8 cellular contexts compared by ENCODE assay signal in genomic region chr11:10301656-10302293, GRCh38. TPM values are rescaled to one million over a fixed set of nuclear protein-coding genes. Genes with fewer than 3 reads are reported as not detected.
DNase-seq lines count a peak whose midpoint lies in the region; ATAC-seq, FAIRE-seq and TF ChIP-seq lines count a peak whose summit lies in the region.

No MANE protein-coding gene starts in this region.

- peak overlapping the region; percentile 73 for H3K4me3 ChIP-seq in A673 (ENCODE audit: low read depth, low read length, poor library complexity, severe bottlenecking)
- peak overlapping the region; percentile 75 for H3K4me3 ChIP-seq in bronchial epithelial cell (ENCODE audit: low read depth, low read length)
- H3K4me3 ChIP-seq in mucosa of rectum (ENCODE audit: low read length in 2 of 2): peak overlapping the region; percentile 94 to 98

- TF ChIP-seq CTCF in A673 (conservative IDR thresholded peaks at IDR 0.05; ENCODE audit: low read depth, low read length): no peak
- no peak for TF ChIP-seq CTCF in bronchial epithelial cell (IDR thresholded peaks at IDR 0.05; ENCODE audit: insufficient read depth, low read length, severe bottlenecking)

- H3K9me3 ChIP-seq in A673 (ENCODE audit: low read depth, low read length, poor library complexity, severe bottlenecking) (no peaks in the 10 kb centered on the region), mucosa of rectum (ENCODE audit: control insufficient read depth in 2 of 2, low read length in 2 of 2) (no peaks in the 10 kb centered on the region)

- H3K27ac ChIP-seq in A673 (ENCODE audit: low read depth, low read length, poor library complexity, severe bottlenecking) (peak overlapping the region; percentile 63), mucosa of rectum (ENCODE audit: low read depth in 2 of 2, low read length in 2 of 2) (peak overlapping the region; percentile 96 to 98), substantia nigra (ENCODE audit: low read depth, low read length, poor library complexity, severe bottlenecking) (no peak overlapping the region)

- no peaks in the 10 kb centered on the region for H3K27me3 ChIP-seq in A673 (replicated peaks; ENCODE audit: insufficient read depth, low read depth, low read length, poor library complexity)
- no peaks in the 10 kb centered on the region for H3K27me3 ChIP-seq in bronchial epithelial cell (ENCODE audit: control insufficient read depth, insufficient read depth, low read length)
- H3K27me3 ChIP-seq in mucosa of rectum (ENCODE audit: control insufficient read depth in 2 of 2, insufficient read depth in 2 of 2, low read length in 2 of 2): no peaks in the 10 kb centered on the region

- no TSS peak for BruUV-seq in A673 (replicated peaks; lab: Mats Ljungman, UMichigan)

- no peak for FAIRE-seq in bronchial epithelial cell (lab: Jason Lieb, UNC)

- peak overlapping the region; percentile 93 to 95 for H3K9ac ChIP-seq in mucosa of rectum (ENCODE audit: low read depth in 1 of 2, low read length in 2 of 2)

- POLR2A ChIA-PET in A673 (lab: Charles Lee; ENCODE audit: low non-redundant PET): no interaction called here

- DNase-seq in A673 (ENCODE audit: low spot score) (no peak), HS-5 (ENCODE audit: low read depth) (peak; percentile 88), bronchial epithelial cell (ENCODE audit: low read depth) (no peak), substantia nigra (lab: John Stamatoyannopoulos, UW) (no peak), NCI-H82 treated with DMSO at 0.1 percent for 48 hours (lab: John Stamatoyannopoulos, UW; ENCODE audit: unreplicated experiment) (no peak), RPMI8226 (no peak)

- no peaks in the 10 kb centered on the region for H3K36me3 ChIP-seq in A673 (ENCODE audit: insufficient read depth, low read length, poor library complexity, severe bottlenecking)
- H3K36me3 ChIP-seq in bronchial epithelial cell (ENCODE audit: control insufficient read depth, insufficient read depth, low read length): peaks cover 13% of the 10 kb centered on the region
- H3K36me3 ChIP-seq in mucosa of rectum (ENCODE audit: control insufficient read depth in 2 of 2, insufficient read depth in 2 of 2, low read length in 2 of 2): no peaks in the 10 kb centered on the region

- CTCF ChIA-PET in A673 (lab: Charles Lee): no interaction called here

- intact Hi-C loops in A673 (cut with micrococcal nuclease; ENCODE audit: unreplicated experiment): loop anchor here (10.0 kb wide), 1 partner anchor 687 kb away; no protein-coding TSS in a partner anchor

- H3K4me1 ChIP-seq in A673 (ENCODE audit: insufficient read depth, low read length, poor library complexity, severe bottlenecking): peaks cover 8% of the 10 kb centered on the region
- H3K4me1 ChIP-seq in mucosa of rectum (ENCODE audit: control insufficient read depth in 2 of 2, insufficient read depth in 2 of 2, low read length in 2 of 2): peaks cover 28 to 37% of the 10 kb centered on the region in 2 donors

- no peak for ATAC-seq in HG03097 (IDR thresholded peaks at IDR 0.05; ENCODE audit: low FRiP score, unreplicated experiment)

RNA-seq across cellular contexts. Expression of gene ADM, which starts 3.1 kb away (rescaled TPM):
- 2.3 and 3.8 TPM in 2 replicates for total RNA-seq in A673 (2021)
- 169 and 210 TPM in 2 replicates for total RNA-seq in bronchial epithelial cell

RNA-seq across cellular contexts. Expression of gene SBF2, which starts 7.8 kb away (rescaled TPM):
- total RNA-seq in A673 (2021) (24.7 and 31.8 TPM in 2 replicates), bronchial epithelial cell (24.0 and 25.3 TPM in 2 replicates)

Comparison
In these comparisons a context has a peak if more than half of its experiments do, and no peak if none do; other contexts are left out.
1. RNA of gene ADM, which starts 3.1 kb away (total RNA-seq): 169 to 210 TPM in bronchial epithelial cell; 2.3 to 3.8 TPM in A673; every median in the first group is over 10 times any median in the second.
2. Peak in every context shown above with its lines, with median percentiles within 50 percentile points of each other: H3K4me3 ChIP-seq.